In the genomic region with DNA sequence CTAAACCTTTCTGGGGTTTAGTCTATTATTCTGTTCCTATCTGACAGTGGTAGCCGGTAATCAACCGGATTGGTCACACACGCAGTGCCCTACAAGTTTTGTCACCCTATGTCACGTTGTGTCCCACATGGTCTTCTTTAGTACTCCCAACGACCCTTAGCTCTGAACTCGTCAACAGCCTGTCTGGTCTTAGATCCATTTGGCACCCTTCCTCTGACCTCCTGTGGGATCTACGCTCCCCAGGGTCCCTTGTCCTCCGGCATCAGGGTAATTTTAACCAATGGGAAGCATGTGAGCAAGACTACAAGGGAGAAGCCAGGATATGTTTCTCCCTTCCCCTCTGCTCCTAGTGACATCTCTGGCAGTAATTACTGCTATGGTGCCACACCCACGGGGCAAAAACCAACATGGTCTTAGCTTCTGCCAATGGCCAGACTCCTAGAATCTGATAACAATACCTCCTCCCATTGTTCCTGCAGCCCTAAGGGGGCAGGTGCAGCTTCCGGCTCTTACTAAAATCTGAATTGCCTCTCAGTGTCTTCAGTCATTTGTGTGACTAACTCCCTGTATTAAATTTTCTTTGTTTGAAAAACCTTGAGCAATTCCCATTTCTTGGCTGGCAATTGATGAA, we compare ENCODE assay signal across 18 cellular contexts. TPM values are rescaled to one million over a fixed set of nuclear protein-coding genes. Genes with fewer than 3 reads are reported as not detected.
A peak's percentile ranks its signal among the peaks of the same experiment; 100 is the strongest.
DNase-seq lines count a peak whose midpoint lies in the region; ATAC-seq and TF ChIP-seq lines count a peak whose summit lies in the region.
"Had no signal": no experiment of that assay in that cellular context is flagged by ENCODE, and none has a peak within 500 bp of the region (broad histone marks: within the 10 kb centered on the region; RNA-seq: fewer than 3 reads in every experiment).

No MANE protein-coding gene starts in this region.

- no peak overlapping the region for H3K4me3 Mint-ChIP-seq in activated naive CD4-positive, alpha-beta T cell treated with anti-CD3 and anti-CD28 coated beads, Interleukin-2, amount 10 ng/mL, durations not matched to agents 7 days and 5 days
- H3K4me3 Mint-ChIP-seq: CD4-positive, alpha-beta memory T cell had no signal

- ATAC-seq in esophagus mucosa: peak; percentile 80
- ATAC-seq in GM18873 (IDR thresholded peaks at IDR 0.05; ENCODE audit: low FRiP score, unreplicated experiment): no peak

- WGBS in suprapubic skin: 66% methylated on average over 10 of the region's 10 CpGs
- 90% methylated on average over 10 of the region's 10 CpGs for WGBS in smooth muscle cell (ENCODE audit: low lambda C conversion rate)

- no peak overlapping the region for H3K27ac Mint-ChIP-seq in activated naive CD4-positive, alpha-beta T cell treated with anti-CD3 and anti-CD28 coated beads, Interleukin-2, amount 10 ng/mL, durations not matched to agents 7 days and 5 days
- H3K27ac Mint-ChIP-seq: CD4-positive, alpha-beta memory T cell had no signal

- H4K20me1 ChIP-seq in smooth muscle cell (ENCODE audit: low read depth): no peaks in the 10 kb centered on the region

- DNase-seq in NCI-H345 (lab: John Stamatoyannopoulos, UW): peak; percentile 29
- DNase-seq in NCI-H345 treated with DMSO at 0.1 percent for 48 hours (lab: John Stamatoyannopoulos, UW; ENCODE audit: unreplicated experiment): no peak
- DNase-seq in NCI-H2029 treated with DMSO at 0.1 percent for 48 hours (lab: John Stamatoyannopoulos, UW): peak; percentile 33
- peak; percentile 26 to 43 for DNase-seq in suprapubic skin (ENCODE audit: low spot score in 2 of 2)
- no peak for DNase-seq in smooth muscle cell (lab: John Stamatoyannopoulos, UW; ENCODE audit: unreplicated experiment)
- no peak for DNase-seq in activated naive CD4-positive, alpha-beta T cell treated with anti-CD3 and anti-CD28 coated beads, Interleukin-2, amount 10 ng/mL, durations not matched to agents 7 days and 5 days
- DNase-seq: CD4-positive, alpha-beta memory T cell; H7; IMR-90; Karpas-422; MM.1S; NCI-H1694 treated with DMSO at 0.1 percent for 48 hours; NCI-H2171; Peyer's patch; Right ventricle myocardium superior had no signal

- TF ChIP-seq CTCF in suprapubic skin (IDR thresholded peaks at IDR 0.05) (no peak), smooth muscle cell (IDR thresholded peaks at IDR 0.05; ENCODE audit: borderline replicate concordance, insufficient read depth, poor library complexity, severe bottlenecking) (no peak)

- no peaks in the 10 kb centered on the region for H3K9me3 Mint-ChIP-seq in activated naive CD4-positive, alpha-beta T cell treated with anti-CD3 and anti-CD28 coated beads, Interleukin-2, amount 10 ng/mL, durations not matched to agents 7 days and 5 days

- H3F3A ChIP-seq in smooth muscle cell (ENCODE audit: low read depth): no peaks in the 10 kb centered on the region

- TF ChIP-seq POLR2A in suprapubic skin (IDR thresholded peaks at IDR 0.05): no peak

- H3K36me3 ChIP-seq in suprapubic skin (no peaks in the 10 kb centered on the region), smooth muscle cell (ENCODE audit: low read depth) (no peaks in the 10 kb centered on the region)
- H3K36me3 ChIP-seq: Peyer's patch had no signal

- H3K36me3 Mint-ChIP-seq in activated naive CD4-positive, alpha-beta T cell treated with anti-CD3 and anti-CD28 coated beads, Interleukin-2, amount 10 ng/mL, durations not matched to agents 7 days and 5 days: no peaks in the 10 kb centered on the region
- H3K36me3 Mint-ChIP-seq: CD4-positive, alpha-beta memory T cell had no signal

- H2AFZ ChIP-seq in smooth muscle cell (ENCODE audit: low read depth): no peak overlapping the region

- no peak overlapping the region for H3K4me3 ChIP-seq in suprapubic skin
- H3K4me3 ChIP-seq in smooth muscle cell: no peak overlapping the region
- H3K4me3 ChIP-seq: Peyer's patch had no signal

- H3K79me2 ChIP-seq in smooth muscle cell (ENCODE audit: low read depth): no peaks in the 10 kb centered on the region

- H3K4me1 Mint-ChIP-seq in activated naive CD4-positive, alpha-beta T cell treated with anti-CD3 and anti-CD28 coated beads, Interleukin-2, amount 10 ng/mL, durations not matched to agents 7 days and 5 days: no peaks in the 10 kb centered on the region
- H3K4me1 Mint-ChIP-seq: CD4-positive, alpha-beta memory T cell had no signal

- no peak for TF ChIP-seq EP300 in suprapubic skin (IDR thresholded peaks at IDR 0.05)

- no peaks in the 10 kb centered on the region for H3K9me3 ChIP-seq in suprapubic skin
- H3K9me3 ChIP-seq in smooth muscle cell (replicated peaks; ENCODE audit: low read depth): no peaks in the 10 kb centered on the region
- H3K9me3 ChIP-seq: Peyer's patch had no signal

- H3K27me3 ChIP-seq in suprapubic skin (no peaks in the 10 kb centered on the region), smooth muscle cell (ENCODE audit: low read depth) (no peaks in the 10 kb centered on the region)
- H3K27me3 ChIP-seq: Peyer's patch had no signal

- H3K27me3 Mint-ChIP-seq in activated naive CD4-positive, alpha-beta T cell treated with anti-CD3 and anti-CD28 coated beads, Interleukin-2, amount 10 ng/mL, durations not matched to agents 7 days and 5 days: peaks cover 4% of the 10 kb centered on the region

- H3K9ac ChIP-seq in smooth muscle cell (ENCODE audit: low read depth): no peak overlapping the region

- H3K27ac ChIP-seq in suprapubic skin: no peak overlapping the region
- no peak overlapping the region for H3K27ac ChIP-seq in smooth muscle cell (ENCODE audit: low read depth)
- H3K27ac ChIP-seq: Peyer's patch had no signal

- H3K4me2 ChIP-seq in smooth muscle cell: no peak overlapping the region

- peaks cover 39% of the 10 kb centered on the region for H3K4me1 ChIP-seq in suprapubic skin
- no peaks in the 10 kb centered on the region for H3K4me1 ChIP-seq in smooth muscle cell (ENCODE audit: low read depth)
- H3K4me1 ChIP-seq: Peyer's patch had no signal

- CTCF ChIA-PET in activated naive CD4-positive, alpha-beta T cell treated with anti-CD3 and anti-CD28 coated beads, Interleukin-2, amount 10 ng/mL, durations not matched to agents 7 days and 5 days (lab: Charles Lee): interaction anchor here (0.6 kb wide), 1 partner anchor 419 kb away, joined by 4 read pairs; no protein-coding TSS in a partner anchor

RNA-seq across cellular contexts. Expression of gene MAFB, which starts 56.6 kb away (rescaled TPM):
- 55.9 TPM for total RNA-seq in esophagus mucosa
- total RNA-seq in suprapubic skin: 10 to 100 TPM; 25.7 to 89.4 (median 69.2) TPM
- 15.7 and 16.3 TPM in 2 replicates for total RNA-seq in smooth muscle cell
- polyA plus RNA-seq in smooth muscle cell: 14.4 and 24.0 TPM in 2 replicates
- total RNA-seq: IMR-90, NCI-H460 had no signal

Comparison
In these comparisons a context has a peak if more than half of its experiments do, and no peak if none do; other contexts are left out.
1. DNase-seq: peak in NCI-H345 (single experiment), NCI-H2029 treated with DMSO at 0.1 percent for 48 hours (single experiment) and suprapubic skin (2 of 2); none in NCI-H345 treated with DMSO at 0.1 percent for 48 hours (single experiment), smooth muscle cell (single experiment) and activated naive CD4-positive, alpha-beta T cell treated with anti-CD3 and anti-CD28 coated beads, Interleukin-2, amount 10 ng/mL, durations not matched to agents 7 days and 5 days (single experiment).